8 cellular contexts compared by ENCODE assay signal in genomic region chr14:32588448-32589320, GRCh38.
DNase-seq lines count a peak whose midpoint lies in the region; ATAC-seq and TF ChIP-seq lines count a peak whose summit lies in the region.

No MANE protein-coding gene starts in this region.

- H3K4me1 Mint-ChIP-seq in Calu3 (ENCODE audit: low read depth, unreplicated experiment): no peaks in the 10 kb centered on the region
- H3K4me1 Mint-ChIP-seq in GM23338: no peaks in the 10 kb centered on the region
- H3K4me1 Mint-ChIP-seq in CD8-positive, alpha-beta T cell (ENCODE audit: low read depth): no peaks in the 10 kb centered on the region

- H3K9me2 ChIP-seq in GM23338 (ENCODE audit: insufficient read depth) (no peaks in the 10 kb centered on the region), PC-9 (ENCODE audit: insufficient read depth) (no peaks in the 10 kb centered on the region)

- H3K27me3 ChIP-seq in GM23338 (ENCODE audit: insufficient read depth) (no peaks in the 10 kb centered on the region), PC-9 (ENCODE audit: insufficient read depth, low read depth) (no peaks in the 10 kb centered on the region)
- H3K27me3 ChIP-seq in CD8-positive, alpha-beta T cell (ENCODE audit: insufficient read depth, low read length): no peaks in the 10 kb centered on the region

- CTCF ChIA-PET in Calu3 (lab: Charles Lee): no interaction called here
- CTCF ChIA-PET in PC-9 (lab: Charles Lee): no interaction called here
- CTCF ChIA-PET in CD8-positive, alpha-beta T cell (lab: Charles Lee): no interaction called here

- no peaks in the 10 kb centered on the region for H3K4me1 ChIP-seq in GM23338 (ENCODE audit: insufficient read depth)
- no peaks in the 10 kb centered on the region for H3K4me1 ChIP-seq in PC-9 (replicated peaks; ENCODE audit: insufficient read depth)
- H3K4me1 ChIP-seq in CD8-positive, alpha-beta T cell (ENCODE audit: insufficient read depth, low read length): no peaks in the 10 kb centered on the region

- H3K27ac Mint-ChIP-seq in Calu3 (ENCODE audit: unreplicated experiment): no peak overlapping the region
- H3K27ac Mint-ChIP-seq in GM23338: no peak overlapping the region
- no peak overlapping the region for H3K27ac Mint-ChIP-seq in CD8-positive, alpha-beta T cell

- H3K4me2 ChIP-seq in GM23338: no peak overlapping the region
- no peak overlapping the region for H3K4me2 ChIP-seq in PC-9

- peaks cover 28% of the 10 kb centered on the region for H3K27me3 Mint-ChIP-seq in Calu3 (ENCODE audit: unreplicated experiment)
- peaks cover 2% of the 10 kb centered on the region for H3K27me3 Mint-ChIP-seq in GM23338 (ENCODE audit: insufficient read depth, low read depth, poor library complexity)
- peaks cover 2% of the 10 kb centered on the region for H3K27me3 Mint-ChIP-seq in CD8-positive, alpha-beta T cell (ENCODE audit: low read depth)

- ATAC-seq in GM23338: peak; percentile 48; the same call in 2 of the 3 replicates
- ATAC-seq in CD8-positive, alpha-beta T cell: no peak

- BruUV-seq in Calu3 (replicated peaks; lab: Mats Ljungman, UMichigan) (no TSS peak), PC-9 (replicated peaks; lab: Mats Ljungman, UMichigan) (no TSS peak)

- H2AFZ ChIP-seq in GM23338 (no peak overlapping the region), PC-9 (no peak overlapping the region)

- H3K9me3 Mint-ChIP-seq in Calu3 (ENCODE audit: low read depth, unreplicated experiment) (no peaks in the 10 kb centered on the region), GM23338 (peaks cover 28% of the 10 kb centered on the region)
- peaks cover 2% of the 10 kb centered on the region for H3K9me3 Mint-ChIP-seq in CD8-positive, alpha-beta T cell

- intact Hi-C loops in Calu3 (cut with micrococcal nuclease; ENCODE audit: unreplicated experiment): no loop called here
- intact Hi-C loops in PC-9 (cut with micrococcal nuclease; ENCODE audit: unreplicated experiment): no loop called here
- intact Hi-C loops in CD8-positive, alpha-beta T cell (cut with DNase I, micrococcal nuclease): no loop called here

- H3K79me2 ChIP-seq in GM23338 (replicated peaks; ENCODE audit: insufficient read depth) (no peaks in the 10 kb centered on the region), PC-9 (ENCODE audit: low read depth) (no peaks in the 10 kb centered on the region)

- no peak overlapping the region for H3K4me3 ChIP-seq in GM23338
- no peak overlapping the region for H3K4me3 ChIP-seq in PC-9
- H3K4me3 ChIP-seq in foreskin fibroblast (ENCODE audit: low read depth in 1 of 2, low read length in 2 of 2): no peak overlapping the region
- H3K4me3 ChIP-seq in CD8-positive, alpha-beta T cell (ENCODE audit: low read depth, low read length): no peak overlapping the region

- no peaks in the 10 kb centered on the region for H3K36me3 Mint-ChIP-seq in Calu3 (ENCODE audit: insufficient read depth, unreplicated experiment)
- peaks cover 26% of the 10 kb centered on the region; the same call in 2 of the 3 replicates for H3K36me3 Mint-ChIP-seq in GM23338 (ENCODE audit: low read depth)
- H3K36me3 Mint-ChIP-seq in CD8-positive, alpha-beta T cell: no peaks in the 10 kb centered on the region

- H4K20me1 ChIP-seq in GM23338 (replicated peaks; ENCODE audit: insufficient read depth) (no peaks in the 10 kb centered on the region; the same call in 1 of the 2 replicates), PC-9 (ENCODE audit: insufficient read depth) (no peaks in the 10 kb centered on the region)

- H3K27ac ChIP-seq in GM23338 (ENCODE audit: low read depth) (no peak overlapping the region), PC-9 (no peak overlapping the region)
- no peak overlapping the region for H3K27ac ChIP-seq in CD8-positive, alpha-beta T cell (ENCODE audit: low read depth, low read length)

- H3K9me3 ChIP-seq in PC-9 (ENCODE audit: insufficient read depth, low read depth): no peaks in the 10 kb centered on the region; the same call in 1 of the 2 replicates
- no peaks in the 10 kb centered on the region for H3K9me3 ChIP-seq in CD8-positive, alpha-beta T cell (ENCODE audit: low read length)

- POLR2A ChIA-PET in PC-9 (lab: Charles Lee; ENCODE audit: unreplicated experiment): interaction anchor here (0.8 kb wide), 1 partner anchor 1254 kb away, joined by 3 read pairs; no protein-coding TSS in a partner anchor
- POLR2A ChIA-PET in CD8-positive, alpha-beta T cell (lab: Charles Lee): no interaction called here

- peak; percentile 7 for DNase-seq in Calu3
- peak; percentile 74 for DNase-seq in GM23338 (ENCODE audit: low spot score)
- DNase-seq in PC-9: no peak
- DNase-seq in foreskin fibroblast: peak; percentile 46 to 82
- DNase-seq in NCI-H1105 (lab: John Stamatoyannopoulos, UW): no peak
- no peak for DNase-seq in CD8-positive, alpha-beta T cell
- no peak for DNase-seq in activated CD4-positive, CD25-positive, alpha-beta regulatory T cell treated with anti-CD3 and anti-CD28 coated beads, Interleukin-2, amount 50 U/mL, for 72 hours
- no peak for DNase-seq in stimulated activated CD4-positive, alpha-beta T cell treated with anti-CD3 and anti-CD28 coated beads, Interleukin-4, amount 100 ng/mL, for 24 hours

- TF ChIP-seq CTCF in Calu3 (IDR thresholded peaks at IDR 0.05; ENCODE audit: unreplicated experiment): peak; percentile 24
- TF ChIP-seq CTCF in GM23338 (conservative IDR thresholded peaks at IDR 0.05; ENCODE audit: low read depth in 2 of 2): peak; percentile 87 to 92
- TF ChIP-seq CTCF in PC-9 (conservative IDR thresholded peaks at IDR 0.05): peak; percentile 66
- TF ChIP-seq CTCF in foreskin fibroblast (IDR thresholded peaks at IDR 0.05; ENCODE audit: low read depth, low read length): peak; percentile 72
- no peak for TF ChIP-seq CTCF in CD8-positive, alpha-beta T cell (IDR thresholded peaks at IDR 0.05)

- no peak overlapping the region for H3K4me3 Mint-ChIP-seq in Calu3 (ENCODE audit: low read depth, unreplicated experiment)
- H3K4me3 Mint-ChIP-seq in GM23338: no peak overlapping the region
- H3K4me3 Mint-ChIP-seq in CD8-positive, alpha-beta T cell: no peak overlapping the region

- H3F3A ChIP-seq in GM23338 (replicated peaks; ENCODE audit: low read depth) (no peaks in the 10 kb centered on the region), PC-9 (ENCODE audit: insufficient read depth, low read depth) (no peaks in the 10 kb centered on the region)

- H3K36me3 ChIP-seq in GM23338 (ENCODE audit: insufficient read depth) (0 out of 2 replicates have a peak, but pooled peaks cover 4% of the 10 kb centered on the region), PC-9 (ENCODE audit: low read depth) (no peaks in the 10 kb centered on the region)
- H3K36me3 ChIP-seq in CD8-positive, alpha-beta T cell (ENCODE audit: insufficient read depth, low read length): no peaks in the 10 kb centered on the region

TF ChIP-seq in GM23338, 12 proteins besides CTCF, POLR2A, EP300 and RAD21 (continues in another document):
- TF ChIP-seq ZNF462 (CRISPR knock-in tag; IDR thresholded peaks at IDR 0.05): no peak

Comparison
In these comparisons a context has a peak if more than half of its experiments do, and no peak if none do; other contexts are left out.
1. DNase-seq: peak in Calu3 (single experiment), GM23338 (single experiment) and foreskin fibroblast (2 of 2); none in PC-9 (0 of 2), NCI-H1105 (single experiment), CD8-positive, alpha-beta T cell (0 of 7), activated CD4-positive, CD25-positive, alpha-beta regulatory T cell treated with anti-CD3 and anti-CD28 coated beads, Interleukin-2, amount 50 U/mL, for 72 hours (single experiment) and stimulated activated CD4-positive, alpha-beta T cell treated with anti-CD3 and anti-CD28 coated beads, Interleukin-4, amount 100 ng/mL, for 24 hours (single experiment).